ENCODE assay signal across 1 cellular context in genomic region chr11:117511981-117512448, GRCh38.
TF ChIP-seq lines count a peak whose summit lies in the region.

No MANE protein-coding gene starts in this region.

TF ChIP-seq in GM23338, 12 proteins besides CTCF, POLR2A, EP300 and RAD21 (continued from another document):
- TF ChIP-seq ZNF462 (CRISPR knock-in tag; IDR thresholded peaks at IDR 0.05), result no peak
- TF ChIP-seq STAT1 (IDR thresholded peaks at IDR 0.05; ENCODE audit: unreplicated experiment), result no peak
- TF ChIP-seq EZH2phosphoT487 (IDR thresholded peaks at IDR 0.05; ENCODE audit: unreplicated experiment), result no peak
- TF ChIP-seq CREB1 (CRISPR knock-in tag; IDR thresholded peaks at IDR 0.05; ENCODE audit: low read depth), result no peak
- no peak for TF ChIP-seq EZH2 (IDR thresholded peaks at IDR 0.05; ENCODE audit: low read depth, unreplicated experiment)
- no peak for TF ChIP-seq ZNF331 (CRISPR knock-in tag; IDR thresholded peaks at IDR 0.05; ENCODE audit: low read depth)
- no peak for TF ChIP-seq POLR2AphosphoS5 (IDR thresholded peaks at IDR 0.05; ENCODE audit: low read depth)
- TF ChIP-seq JUNB (IDR thresholded peaks at IDR 0.05; ENCODE audit: unreplicated experiment), result no peak
- no peak for TF ChIP-seq ETS1 (IDR thresholded peaks at IDR 0.05)
- TF ChIP-seq ZNF114 (CRISPR knock-in tag; IDR thresholded peaks at IDR 0.05), result no peak
